Comparison of ENCODE assay signal across 22 cellular contexts in the genomic region with DNA sequence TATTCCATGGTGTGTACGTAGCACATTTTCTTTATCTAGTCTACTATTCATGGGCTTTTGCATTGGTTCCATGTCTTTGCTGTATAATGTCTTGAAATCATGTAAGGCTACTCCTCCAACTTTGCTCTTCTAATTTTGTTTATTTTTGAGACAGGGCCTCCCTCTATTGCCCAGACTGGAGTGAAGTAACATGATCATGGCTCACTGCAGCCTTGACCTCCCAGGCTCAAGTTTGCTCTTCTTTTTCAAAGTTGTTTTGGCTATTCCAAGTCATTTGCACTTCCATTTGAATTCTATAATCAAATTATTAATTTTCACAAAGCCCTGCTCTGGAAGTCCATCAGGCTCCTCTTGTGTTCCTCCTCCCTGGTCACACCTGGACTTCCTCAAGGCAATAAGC.
DNase-seq lines count a peak whose midpoint lies in the region; ATAC-seq, FAIRE-seq and TF ChIP-seq lines count a peak whose summit lies in the region.
"Had no signal": no experiment of that assay in that cellular context is flagged by ENCODE, and none has a peak within 500 bp of the region (broad histone marks: within the 10 kb centered on the region; RNA-seq: fewer than 3 reads in every experiment).

No MANE protein-coding gene starts in this region.

- DNase-seq in activated T-cell treated with anti-CD3 and anti-CD28 coated beads, Interleukin-2, amount 50 U/mL, for 72 hours = no peak
- DNase-seq in activated T-cell treated with anti-CD3 and anti-CD28 coated beads, Interleukin-2, amount 50 U/mL, for 1 hour = no peak
- DNase-seq in Karpas-422 = no peak
- DNase-seq in GM12878 (ENCODE audit: low read depth, low spot score) = no peak
- no peak for DNase-seq in sciatic nerve (ENCODE audit: low spot score)
- DNase-seq in LoVo (ENCODE audit: low spot score) = no peak
- DNase-seq: activated gamma-delta T cell, cortex of kidney, EL, mucosa of descending colon, NCI-H1417 treated with DMSO at 0.1 percent for 48 hours, NCI-H2171 treated with DMSO at 0.1 percent for 48 hours, NCI-H69, T-helper 9 cell, tibial artery had no signal

- H3K4me1 Mint-ChIP-seq in activated T-cell treated with anti-CD3 and anti-CD28 coated beads, Interleukin-2, amount 50 U/mL, for 72 hours (ENCODE audit: low read depth) = peaks cover 45% of the 10 kb centered on the region

- RAD21 ChIA-PET in GM12878 (lab: Charles Lee; ENCODE audit: unreplicated experiment) = interaction anchor here (1.1 to 14.3 kb wide), 23 partner anchors 39 to 484 kb away, joined by 3 to 519 read pairs (median 20); no protein-coding TSS in a partner anchor

- peaks cover 10% of the 10 kb centered on the region for H3K27me3 Mint-ChIP-seq in activated T-cell treated with anti-CD3 and anti-CD28 coated beads, Interleukin-2, amount 50 U/mL, for 72 hours (ENCODE audit: low read depth)

- H3K4me3 Mint-ChIP-seq in activated T-cell treated with anti-CD3 and anti-CD28 coated beads, Interleukin-2, amount 50 U/mL, for 72 hours = no peak overlapping the region

- no peak overlapping the region for H3K4me2 ChIP-seq in Karpas-422 (ENCODE audit: low read depth, low read length, poor library complexity, severe bottlenecking)
- H3K4me2 ChIP-seq in GM12878 (ENCODE audit: control insufficient read depth, insufficient read depth) = no peak overlapping the region
- H3K4me2 ChIP-seq: KMS-11 had no signal

- TF ChIP-seq RAD21 in GM12878 (IDR thresholded peaks at IDR 0.05; ENCODE audit: insufficient read depth, low read depth, low read length) = peak; percentile 62

- ATAC-seq in activated T-cell treated with anti-CD3 and anti-CD28 coated beads, Interleukin-2, amount 50 U/mL, for 72 hours (replicated peaks in 1 of 2) = no peak
- ATAC-seq in GM12878 = no peak
- peak; percentile 53 for ATAC-seq in sciatic nerve
- ATAC-seq in GM21447 (IDR thresholded peaks at IDR 0.05; ENCODE audit: unreplicated experiment) = no peak
- ATAC-seq in HG03571 (IDR thresholded peaks at IDR 0.05; ENCODE audit: unreplicated experiment) = no peak
- ATAC-seq: gastroesophageal sphincter; mucosa of descending colon; stimulated activated effector memory CD8-positive, alpha-beta T cell treated with anti-CD3 and anti-CD28 coated beads, Interleukin-12 subunit alpha, Interleukin-12 subunit beta, amount 100 ng/mL, for 72 hours had no signal

- TF ChIP-seq EP300 in GM12878 (IDR thresholded peaks at IDR 0.05; ENCODE audit: borderline replicate concordance in 1 of 2, control insufficient read depth in 1 of 2, low read depth in 2 of 2, low read length in 2 of 2) = no peak

- no peaks in the 10 kb centered on the region for H3K9me3 Mint-ChIP-seq in activated T-cell treated with anti-CD3 and anti-CD28 coated beads, Interleukin-2, amount 50 U/mL, for 72 hours
- H3K9me3 Mint-ChIP-seq: stimulated activated effector memory CD8-positive, alpha-beta T cell treated with anti-CD3 and anti-CD28 coated beads, Interleukin-12 subunit alpha, Interleukin-12 subunit beta, amount 100 ng/mL, for 72 hours had no signal

- H2AFZ ChIP-seq in Karpas-422 (ENCODE audit: low read length) (no peak overlapping the region), GM12878 (ENCODE audit: control insufficient read depth, low read depth, low read length) (no peak overlapping the region)

- H3K27me3 ChIP-seq in Karpas-422 (ENCODE audit: low read length) (no peaks in the 10 kb centered on the region), GM12878 (replicated peaks in 1 of 2; ENCODE audit: control insufficient read depth in 2 of 2, insufficient read depth in 2 of 2, low read length in 1 of 2) (no peaks in the 10 kb centered on the region)
- H3K27me3 ChIP-seq: gastroesophageal sphincter, tibial artery had no signal

- in situ Hi-C loops in GM12878 (cut with MboI) = loop anchor here (5.0 kb wide), 1 partner anchor 191 kb away; no protein-coding TSS in a partner anchor

- H3K27ac ChIP-seq in Karpas-422 (ENCODE audit: low read length) = peak overlapping the region; percentile 18; the same call in 1 of the 2 replicates
- H3K27ac ChIP-seq in GM12878 (ENCODE audit: control insufficient read depth, insufficient read depth) = no peak overlapping the region; the same call in 1 of the 2 replicates
- H3K27ac ChIP-seq: gastroesophageal sphincter, KMS-11, SK-N-MC, tibial artery had no signal

- H3K9ac ChIP-seq in Karpas-422 (ENCODE audit: low read length) (no peak overlapping the region), GM12878 (ENCODE audit: control insufficient read depth, insufficient read depth, low read length) (no peak overlapping the region)
- H3K9ac ChIP-seq: KMS-11 had no signal

- H3K36me3 Mint-ChIP-seq in activated T-cell treated with anti-CD3 and anti-CD28 coated beads, Interleukin-2, amount 50 U/mL, for 72 hours (ENCODE audit: insufficient read depth in 2 of 2) = no peaks in the 10 kb centered on the region

- no TSS peak for BruUV-seq in GM12878 (replicated peaks; lab: Mats Ljungman, UMichigan)

- peak in 2 of 3 experiments; percentile 17 to 43; a peak in 3 of 6 replicates for TF ChIP-seq CTCF in GM12878 (IDR thresholded peaks at IDR 0.05 in 2 of 3, conservative IDR thresholded peaks at IDR 0.05 in 1 of 3; ENCODE audit: control insufficient read depth in 2 of 3, extremely low read depth in 1 of 3, insufficient read depth in 1 of 3, low read depth in 3 of 3, low read length in 3 of 3)

- H3K4me1 ChIP-seq in Karpas-422 (ENCODE audit: low read length) (peaks cover 48% of the 10 kb centered on the region), GM12878 (ENCODE audit: control insufficient read depth, insufficient read depth, low read length) (peaks cover 23% of the 10 kb centered on the region)
- H3K4me1 ChIP-seq: HAP-1 had no signal

- SMC1A ChIA-PET in GM12878 (lab: Charles Lee; ENCODE audit: uncharacterized antibody, unreplicated experiment) = interaction anchor here (0.6 to 12.8 kb wide), 30 partner anchors 8 to 486 kb away, joined by 3 to 663 read pairs (median 14); no protein-coding TSS in a partner anchor

- no peaks in the 10 kb centered on the region for H3K79me2 ChIP-seq in Karpas-422 (ENCODE audit: low read length)
- no peaks in the 10 kb centered on the region for H3K79me2 ChIP-seq in GM12878 (ENCODE audit: control insufficient read depth, insufficient read depth, low read length)

- no peaks in the 10 kb centered on the region for H3K36me3 ChIP-seq in Karpas-422 (ENCODE audit: insufficient read depth, low read length)
- H3K36me3 ChIP-seq in GM12878 (ENCODE audit: control insufficient read depth in 2 of 2, insufficient read depth in 2 of 2, low read length in 1 of 2) = no peaks in the 10 kb centered on the region
- H3K36me3 ChIP-seq: gastroesophageal sphincter, HAP-1, tibial artery had no signal

- WGBS in GM12878 (ENCODE audit: insufficient coverage, insufficient replicate concordance, low lambda C conversion rate, missing lambda C conversion rate) = 88% methylated on average over 1 of the region's 1 CpG

- H3K9me3 ChIP-seq in Karpas-422 (ENCODE audit: low read length) = no peaks in the 10 kb centered on the region
- H3K9me3 ChIP-seq in GM12878 (replicated peaks; ENCODE audit: control insufficient read depth, insufficient read depth, low read length) = no peaks in the 10 kb centered on the region
- H3K9me3 ChIP-seq: gastroesophageal sphincter, HAP-1, mucosa of descending colon, tibial artery had no signal

- intact Hi-C loops in GM12878 (cut with micrococcal nuclease; ENCODE audit: unreplicated experiment) (loop anchor here (2.0 to 10.0 kb wide), 2 partner anchors 161 to 629 kb away; no protein-coding TSS in a partner anchor), sciatic nerve (cut with DNase I) (loop anchor here (5.0 kb wide), 2 partner anchors 51 to 191 kb away; no protein-coding TSS in a partner anchor)

- no peaks in the 10 kb centered on the region for H4K20me1 ChIP-seq in Karpas-422 (ENCODE audit: insufficient read depth, low read depth, low read length)
- H4K20me1 ChIP-seq in GM12878 (ENCODE audit: control insufficient read depth, insufficient read depth) = no peaks in the 10 kb centered on the region

- FAIRE-seq in GM12878 (lab: Jason Lieb, UNC) = no peak

- POLR2A ChIA-PET in GM12878 (lab: Charles Lee) = interaction anchor here (0.9 to 1.8 kb wide), 4 partner anchors 42 to 111 kb away, joined by 3 to 6 read pairs (median 4); no protein-coding TSS in a partner anchor

- TF ChIP-seq POLR2A in GM12878 (IDR thresholded peaks at IDR 0.05; ENCODE audit: low read depth, low read length) = no peak

- no peaks in the 10 kb centered on the region for H3K9me2 ChIP-seq in Karpas-422 (replicated peaks; ENCODE audit: insufficient read depth, low read length)

- H3K4me3 ChIP-seq in Karpas-422 (ENCODE audit: low read length) (no peak overlapping the region), GM12878 (no peak overlapping the region)
- H3K4me3 ChIP-seq: gastroesophageal sphincter, HAP-1, mucosa of descending colon, SK-N-MC, tibial artery had no signal

- H3K27ac Mint-ChIP-seq in activated T-cell treated with anti-CD3 and anti-CD28 coated beads, Interleukin-2, amount 50 U/mL, for 72 hours = peak overlapping the region; percentile 55

- CTCF ChIA-PET in GM12878 (lab: Yijun Ruan, JAX) = interaction anchor here (0.8 to 6.8 kb wide), 22 partner anchors 8 to 483 kb away, joined by 3 to 595 read pairs (median 7); no protein-coding TSS in a partner anchor

TF ChIP-seq in GM12878, 131 proteins besides CTCF, POLR2A, EP300 and RAD21:
- TF ChIP-seq, protein P1, sequence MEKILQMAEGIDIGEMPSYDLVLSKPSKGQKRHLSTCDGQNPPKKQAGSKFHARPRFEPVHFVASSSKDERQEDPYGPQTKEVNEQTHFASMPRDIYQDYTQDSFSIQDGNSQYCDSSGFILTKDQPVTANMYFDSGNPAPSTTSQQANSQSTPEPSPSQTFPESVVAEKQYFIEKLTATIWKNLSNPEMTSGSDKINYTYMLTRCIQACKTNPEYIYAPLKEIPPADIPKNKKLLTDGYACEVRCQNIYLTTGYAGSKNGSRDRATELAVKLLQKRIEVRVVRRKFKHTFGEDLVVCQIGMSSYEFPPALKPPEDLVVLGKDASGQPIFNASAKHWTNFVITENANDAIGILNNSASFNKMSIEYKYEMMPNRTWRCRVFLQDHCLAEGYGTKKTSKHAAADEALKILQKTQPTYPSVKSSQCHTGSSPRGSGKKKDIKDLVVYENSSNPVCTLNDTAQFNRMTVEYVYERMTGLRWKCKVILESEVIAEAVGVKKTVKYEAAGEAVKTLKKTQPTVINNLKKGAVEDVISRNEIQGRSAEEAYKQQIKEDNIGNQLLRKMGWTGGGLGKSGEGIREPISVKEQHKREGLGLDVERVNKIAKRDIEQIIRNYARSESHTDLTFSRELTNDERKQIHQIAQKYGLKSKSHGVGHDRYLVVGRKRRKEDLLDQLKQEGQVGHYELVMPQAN (conservative IDR thresholded peaks at IDR 0.05) = no peak
- peak; percentile 41; the same call in 1 of the 2 replicates for TF ChIP-seq SMC3 (IDR thresholded peaks at IDR 0.05; ENCODE audit: borderline replicate concordance, low read length)
